8 cellular contexts compared by ENCODE assay signal in genomic region chr18:55585586-55586521, GRCh38. TPM values are rescaled to one million over a fixed set of nuclear protein-coding genes. Genes with fewer than 3 reads are reported as not detected.
A peak's percentile ranks its signal among the peaks of the same experiment; 100 is the strongest.
DNase-seq lines count a peak whose midpoint lies in the region; ATAC-seq and TF ChIP-seq lines count a peak whose summit lies in the region.

No MANE protein-coding gene starts in this region.

- TF ChIP-seq CTCF in fibroblast of villous mesenchyme (IDR thresholded peaks at IDR 0.05; ENCODE audit: insufficient read depth, low read depth, low read length): no peak
- TF ChIP-seq CTCF in GM13977 (IDR thresholded peaks at IDR 0.05; ENCODE audit: extremely low read depth, insufficient read depth, missing control alignments): no peak

- WGBS in GM23248 (ENCODE audit: low coverage in 1 of 2, low lambda C conversion rate in 2 of 2, missing lambda C conversion rate in 2 of 2), 2 experiments: 1 to 4% methylated on average over 13 to 14 of the region's 14 CpGs

- H3F3A ChIP-seq in GM23248 (ENCODE audit: insufficient read depth): peaks cover 18% of the 10 kb centered on the region

- no peaks in the 10 kb centered on the region; the same call in 1 of the 2 replicates for H3K36me3 ChIP-seq in GM23248 (ENCODE audit: low read depth)

- no peaks in the 10 kb centered on the region for H4K20me1 ChIP-seq in GM23248 (ENCODE audit: insufficient read depth)

- peaks cover 78% of the 10 kb centered on the region for H3K79me2 ChIP-seq in GM23248 (ENCODE audit: insufficient read depth)

- peak overlapping the region; percentile 91 for H3K4me2 ChIP-seq in GM23248 (ENCODE audit: unreplicated experiment)

- H3K4me3 ChIP-seq in GM23248 (peak overlapping the region; percentile 88), fibroblast of villous mesenchyme (ENCODE audit: low read depth, low read length) (peak overlapping the region; percentile 83)

- peak; percentile 49 for DNase-seq in GM23248
- DNase-seq in OCI-M1 (lab: John Stamatoyannopoulos, UW): peak; percentile 65
- peak; percentile 51 for DNase-seq in fibroblast of villous mesenchyme (ENCODE audit: low read depth)
- peak; percentile 57 for DNase-seq in retina
- no peak for DNase-seq in GM13977 (ENCODE audit: low spot score)
- no peak for DNase-seq in H4 (ENCODE audit: low spot score)

- peaks cover 26% of the 10 kb centered on the region for H3K4me1 ChIP-seq in GM23248 (ENCODE audit: insufficient read depth)

- H3K27ac ChIP-seq in GM23248: peak overlapping the region; percentile 88

- ATAC-seq in GM19452 (IDR thresholded peaks at IDR 0.05; ENCODE audit: unreplicated experiment) (no peak), GM18511 (IDR thresholded peaks at IDR 0.05; ENCODE audit: unreplicated experiment) (no peak)

- H2AFZ ChIP-seq in GM23248: peak overlapping the region; percentile 81

- in situ Hi-C loops in GM23248 (cut with MboI): loop anchor here (10.0 kb wide), 2 partner anchors 269 to 989 kb away; no protein-coding TSS in a partner anchor
- in situ Hi-C loops in GM13977 (cut with MboI; ENCODE audit: low pct_unique_long_range_greater_than_20kb, low sequenced_read_pairs, unreplicated experiment): no loop called here

- H3K9ac ChIP-seq in GM23248: peak overlapping the region; percentile 89

- no peaks in the 10 kb centered on the region for H3K9me3 ChIP-seq in GM23248 (ENCODE audit: low read depth)

- H3K27me3 ChIP-seq in GM23248 (replicated peaks; ENCODE audit: insufficient read depth): no peaks in the 10 kb centered on the region

- H3K9me2 ChIP-seq in GM23248 (ENCODE audit: insufficient read depth): no peaks in the 10 kb centered on the region

RNA-seq across cellular contexts. Expression of gene TCF4, which starts 2.1 kb away (rescaled TPM):
- 54.5 and 60.7 TPM in 2 replicates for total RNA-seq in GM23248 (2014; rRNA removed; shearing (Covaris generic))
- 59.3 and 60.2 TPM in 2 replicates for polyA plus RNA-seq in GM23248 (2016; fragmentation: Nextera tagmentation; extraction: Ambion mirVana)
- 81.5 and 84.6 TPM in 2 replicates for total RNA-seq in fibroblast of villous mesenchyme
- total RNA-seq in H4 (2014; rRNA removed; shearing (Covaris generic)): 17.1 and 30.7 TPM in 2 replicates

Comparison
In these comparisons a context has a peak if more than half of its experiments do, and no peak if none do; other contexts are left out.
1. DNase-seq: peak in GM23248 (single experiment), OCI-M1 (single experiment), fibroblast of villous mesenchyme (single experiment) and retina (single experiment); none in GM13977 (single experiment) and H4 (single experiment).